Comparison of ENCODE assay signal across 9 cellular contexts in genomic region chr17:31525801-31526549, GRCh38.
DNase-seq lines count a peak whose midpoint lies in the region; ATAC-seq and TF ChIP-seq lines count a peak whose summit lies in the region.
"Had no signal": no experiment of that assay in that cellular context is flagged by ENCODE, and none has a peak within 500 bp of the region (broad histone marks: within the 10 kb centered on the region; RNA-seq: fewer than 3 reads in every experiment).

No MANE protein-coding gene starts in this region.

- H3F3A ChIP-seq in MM.1S (ENCODE audit: insufficient read depth, low read length) = no peaks in the 10 kb centered on the region

- CTCF ChIA-PET in WTC11 (lab: Charles Lee) = interaction anchor here (0.7 to 5.7 kb wide), 10 partner anchors 9 to 472 kb away, joined by 3 to 49 read pairs (median 6); no protein-coding TSS in a partner anchor

- H3K27ac ChIP-seq in right lobe of liver = peak overlapping the region in 2 of 3 donors; percentile 21 to 43
- H3K27ac ChIP-seq in MM.1S (ENCODE audit: low read length) = no peak overlapping the region

- peak; percentile 67 for DNase-seq in D341Med (ENCODE audit: low spot score)
- DNase-seq in HFF-Myc (ENCODE audit: extremely low read depth, low read depth) = no peak
- DNase-seq in WTC11 (ENCODE audit: low spot score) = peak; percentile 48
- DNase-seq in right lobe of liver = peak in 2 of 3 donors; percentile 56 to 67
- DNase-seq in MM.1S = no peak
- DNase-seq in AG08396 (ENCODE audit: low spot score) = no peak

- no peak overlapping the region for H3K27ac Mint-ChIP-seq in WTC11
- H3K27ac Mint-ChIP-seq: activated naive CD4-positive, alpha-beta T cell treated with anti-CD3 and anti-CD28 coated beads, Interleukin-2, amount 50 U/mL, for 72 hours had no signal

- POLR2A ChIA-PET in WTC11 (lab: Charles Lee) = no interaction called here

- H3K4me2 ChIP-seq in MM.1S (ENCODE audit: low read depth, low read length) = no peak overlapping the region

- TF ChIP-seq CTCF in HFF-Myc (IDR thresholded peaks at IDR 0.05; ENCODE audit: low read depth, low read length, missing control alignments) = peak; percentile 55
- no peak for TF ChIP-seq CTCF in WTC11 (IDR thresholded peaks at IDR 0.05)
- TF ChIP-seq CTCF in right lobe of liver (IDR thresholded peaks at IDR 0.05) = peak; percentile 29 to 50 (median 42)
- TF ChIP-seq CTCF in MM.1S (IDR thresholded peaks at IDR 0.05; ENCODE audit: low read length) = no peak

- H3K4me3 ChIP-seq in HFF-Myc (replicated peaks; ENCODE audit: low read depth, low read length) (no peak overlapping the region), right lobe of liver (no peak overlapping the region), MM.1S (ENCODE audit: low read length) (no peak overlapping the region)

- H3K27me3 ChIP-seq in right lobe of liver (no peaks in the 10 kb centered on the region), MM.1S (replicated peaks; ENCODE audit: insufficient read depth, low read length) (no peaks in the 10 kb centered on the region)

- H3K9me2 ChIP-seq in MM.1S (replicated peaks; ENCODE audit: insufficient read depth, low read length) = no peaks in the 10 kb centered on the region

- H3K79me2 ChIP-seq in MM.1S (ENCODE audit: low read length) = no peaks in the 10 kb centered on the region

- peaks cover 0 to 17% (median 6%) of the 10 kb centered on the region in 4 donors for H3K4me1 ChIP-seq in right lobe of liver
- no peaks in the 10 kb centered on the region for H3K4me1 ChIP-seq in MM.1S (ENCODE audit: low read length)

- peaks cover 0 to 3% (median 0%) of the 10 kb centered on the region in 4 donors for H3K36me3 ChIP-seq in right lobe of liver
- no peaks in the 10 kb centered on the region for H3K36me3 ChIP-seq in MM.1S (replicated peaks; ENCODE audit: insufficient read depth, low read length)

- H3K9me3 ChIP-seq in right lobe of liver = no peaks in the 10 kb centered on the region
- H3K9me3 ChIP-seq in MM.1S (replicated peaks; ENCODE audit: insufficient read depth, low read length) = no peaks in the 10 kb centered on the region

- ATAC-seq in WTC11 (peak; percentile 25), right lobe of liver (peak in 3 of 4 donors; percentile 52 to 57 (median 56)), HG03565 (IDR thresholded peaks at IDR 0.05; ENCODE audit: unreplicated experiment) (no peak), HG03354 (IDR thresholded peaks at IDR 0.05; ENCODE audit: poor library complexity, severe bottlenecking, unreplicated experiment) (no peak)

- H3K4me1 Mint-ChIP-seq in WTC11 = no peaks in the 10 kb centered on the region

- intact Hi-C loops in right lobe of liver (cut with DNase I) = loop anchor here (5.0 kb wide), 1 partner anchor 89 kb away; no protein-coding TSS in a partner anchor

- H3K36me3 Mint-ChIP-seq in WTC11 = peaks cover 37% of the 10 kb centered on the region

- no peaks in the 10 kb centered on the region for H4K20me1 ChIP-seq in MM.1S (ENCODE audit: insufficient read depth, low read length)

- no peak overlapping the region for H3K9ac ChIP-seq in MM.1S (ENCODE audit: low read length)

- peaks cover 12% of the 10 kb centered on the region; the same call in 1 of the 2 replicates for H3K9me3 Mint-ChIP-seq in WTC11
- H3K9me3 Mint-ChIP-seq: activated naive CD4-positive, alpha-beta T cell treated with anti-CD3 and anti-CD28 coated beads, Interleukin-2, amount 50 U/mL, for 72 hours had no signal

- no peak overlapping the region for H3K4me3 Mint-ChIP-seq in WTC11

- 69% methylated on average over 6 of the region's 21 CpGs for WGBS in right lobe of liver (ENCODE audit: insufficient coverage, low coverage, low lambda C conversion rate, missing lambda C conversion rate)

- H2AFZ ChIP-seq in MM.1S (ENCODE audit: low read length) = no peak overlapping the region

- no peak for TF ChIP-seq POLR2A in right lobe of liver (IDR thresholded peaks at IDR 0.05)

- H3K27me3 Mint-ChIP-seq in WTC11 (ENCODE audit: low read depth) = no peaks in the 10 kb centered on the region

TF ChIP-seq in WTC11, 78 proteins besides CTCF, POLR2A, EP300 and RAD21 (continues in another document):
- TF ChIP-seq ERG (CRISPR knock-in tag; IDR thresholded peaks at IDR 0.05) (no peak), SP1 (CRISPR knock-in tag; conservative IDR thresholded peaks at IDR 0.05) (no peak), MYBL2 (CRISPR knock-in tag; IDR thresholded peaks at IDR 0.05) (no peak), FOXP4 (CRISPR knock-in tag; IDR thresholded peaks at IDR 0.05) (no peak), ZNF219 (CRISPR knock-in tag; IDR thresholded peaks at IDR 0.05; ENCODE audit: borderline replicate concordance) (no peak), OVOL2 (CRISPR knock-in tag; IDR thresholded peaks at IDR 0.05; ENCODE audit: borderline replicate concordance) (no peak), CDX4 (CRISPR knock-in tag; IDR thresholded peaks at IDR 0.05; ENCODE audit: borderline replicate concordance) (no peak), NR3C1 (CRISPR knock-in tag; conservative IDR thresholded peaks at IDR 0.05; ENCODE audit: low read depth) (no peak), ZNF121 (CRISPR knock-in tag; IDR thresholded peaks at IDR 0.05) (no peak), E2F4 (CRISPR knock-in tag; IDR thresholded peaks at IDR 0.05; ENCODE audit: borderline replicate concordance, low read depth) (no peak), ZNF532 (CRISPR knock-in tag; IDR thresholded peaks at IDR 0.05; ENCODE audit: borderline replicate concordance) (no peak), JAZF1 (CRISPR knock-in tag; IDR thresholded peaks at IDR 0.05) (no peak)

Comparison
In these comparisons a context has a peak if more than half of its experiments do, and no peak if none do; other contexts are left out.
1. DNase-seq: peak in D341Med (single experiment), WTC11 (single experiment) and right lobe of liver (2 of 3); none in HFF-Myc (single experiment), MM.1S (single experiment) and AG08396 (single experiment).
2. CTCF ChIP-seq: peak in HFF-Myc (single experiment) and right lobe of liver (4 of 4); none in WTC11 (single experiment) and MM.1S (single experiment).
3. ATAC-seq: peak in WTC11 (single experiment) and right lobe of liver (3 of 4); none in HG03565 (single experiment) and HG03354 (single experiment).